Comparison of ENCODE assay signal across 7 cellular contexts in genomic region chr11:818396-819128, GRCh38. TPM values are rescaled to one million over a fixed set of nuclear protein-coding genes. Genes with fewer than 3 reads are reported as not detected.
DNase-seq lines count a peak whose midpoint lies in the region; ATAC-seq, FAIRE-seq and TF ChIP-seq lines count a peak whose summit lies in the region.

Gene PNPLA2 (plus strand): TSS chr11:818914. CDS start chr11:819719, 805 bp downstream.

- no peak within 1 kb of the TSS for H2AFZ ChIP-seq in H9 (ENCODE audit: low read length)

- no peak within 1 kb of the TSS for H4K8ac ChIP-seq in H9 (replicated peaks; ENCODE audit: insufficient read length, low read depth, low read length)

- intact Hi-C loops in pancreas (cut with DNase I), result no loop called here

- no peak for TF ChIP-seq POLR2A in gastroesophageal sphincter (IDR thresholded peaks at IDR 0.05)

- H3T11ph ChIP-seq in H9 (ENCODE audit: low read length), result no peak within 1 kb of the TSS

- H2BK12ac ChIP-seq in H9 (ENCODE audit: insufficient read length, low read depth, low read length), result no peak within 1 kb of the TSS

- no peak within 1 kb of the TSS for H2AK5ac ChIP-seq in H9 (ENCODE audit: insufficient read length, low read length)

- H3K4me1 Mint-ChIP-seq in H9, result peaks cover 10 to 21% of the 10 kb centered on the region in 2 experiments

- FAIRE-seq in pancreas (lab: Jason Lieb, UNC), result no peak

- H3K4me3 ChIP-seq in gastroesophageal sphincter, result peak within 1 kb of the TSS; percentile 63 to 99
- peak within 1 kb of the TSS; percentile 80 to 97 (median 90) for H3K4me3 ChIP-seq in pancreas

- no peaks in the 10 kb centered on the region for H4K20me1 ChIP-seq in H9 (ENCODE audit: control insufficient read depth, insufficient read depth, insufficient read length)

- no peak within 1 kb of the TSS for H2BK20ac ChIP-seq in H9 (ENCODE audit: low read depth, low read length, poor library complexity, severe bottlenecking)

- H2BK120ac ChIP-seq in H9 (ENCODE audit: low read depth, low read length, poor library complexity, severe bottlenecking), result no peak within 1 kb of the TSS

- no peak within 1 kb of the TSS for H3K18ac ChIP-seq in H9 (ENCODE audit: insufficient read length, low read depth, low read length)

- no peak within 1 kb of the TSS for H3K14ac ChIP-seq in H9 (ENCODE audit: insufficient read depth, low read length)

- H3K9me3 ChIP-seq in H9 (ENCODE audit: control insufficient read depth, low read depth, low read length) (no peaks in the 10 kb centered on the region), gastroesophageal sphincter (no peaks in the 10 kb centered on the region), pancreas (no peaks in the 10 kb centered on the region)

- H3K23ac ChIP-seq in H9 (ENCODE audit: insufficient read length, low read depth, low read length), result no peak within 1 kb of the TSS

- no peak within 1 kb of the TSS for H4K91ac ChIP-seq in H9 (ENCODE audit: insufficient read length, low read depth, low read length)

- H3K79me1 ChIP-seq in H9 (ENCODE audit: insufficient read depth, low read depth, low read length, poor library complexity, severe bottlenecking), result no peaks in the 10 kb centered on the region

- H3K4me3 Mint-ChIP-seq in H9, result peak within 1 kb of the TSS; percentile 76 to 87

- H3K27ac ChIP-seq in H9 (ENCODE audit: insufficient read length, low read depth, low read length), result no peak within 1 kb of the TSS
- peak within 1 kb of the TSS; percentile 95 for H3K27ac ChIP-seq in VCaP
- peak within 1 kb of the TSS; percentile 75 to 100 (median 94) for H3K27ac ChIP-seq in gastroesophageal sphincter
- peak within 1 kb of the TSS; percentile 91 to 99 (median 97) for H3K27ac ChIP-seq in pancreas

- H3K27me3 ChIP-seq in H9 (ENCODE audit: insufficient read depth, low read length) (no peaks in the 10 kb centered on the region), gastroesophageal sphincter (no peaks in the 10 kb centered on the region), pancreas (no peaks in the 10 kb centered on the region)

- no peaks in the 10 kb centered on the region; a peak in 1 of 5 replicates for H3K9me3 Mint-ChIP-seq in H9

- WGBS in H9 (ENCODE audit: extremely low coverage, insufficient read length, low lambda C conversion rate), result no CpG with 5 or more reads among the region's 20 CpGs
- no CpG with 5 or more reads among the region's 20 CpGs for WGBS in gastroesophageal sphincter (ENCODE audit: low coverage in 1 of 2), 2 donors
- WGBS in pancreas, 2 donors, result 12 to 14% methylated on average over 17 to 20 of the region's 20 CpGs

- H3K56ac ChIP-seq in H9 (ENCODE audit: insufficient read length, low read depth, low read length), result no peak within 1 kb of the TSS

- no peaks in the 10 kb centered on the region for H3K79me2 ChIP-seq in H9 (ENCODE audit: insufficient read depth, low read length)

- H3K27ac Mint-ChIP-seq in H9, result peak within 1 kb of the TSS in 2 of 3 experiments; percentile 31 to 47; a peak in 2 of 7 replicates

- H3K4me1 ChIP-seq in H9 (ENCODE audit: insufficient read depth, low read length) (no peaks in the 10 kb centered on the region), gastroesophageal sphincter (peaks cover 0 to 35% (median 18%) of the 10 kb centered on the region in 3 donors), pancreas (peaks cover 10 to 29% (median 24%) of the 10 kb centered on the region in 3 donors)

- H3K4ac ChIP-seq in H9 (ENCODE audit: low read depth, low read length), result no peak within 1 kb of the TSS

- TF ChIP-seq EP300 in gastroesophageal sphincter (IDR thresholded peaks at IDR 0.05), result no peak

- peaks cover 2% of the 10 kb centered on the region; the same call in 1 of the 2 replicates for H3K27me3 Mint-ChIP-seq in H9 (ENCODE audit: low read depth)

- H2BK5ac ChIP-seq in H9 (ENCODE audit: insufficient read length, low read length), result no peak within 1 kb of the TSS

- no peak for DNase-seq in H9
- DNase-seq in pancreas, result peak in 5 of 6 donors; percentile 64 to 76 (median 70)
- no peak for DNase-seq in NCI-H2227 (lab: John Stamatoyannopoulos, UW; ENCODE audit: unreplicated experiment)

- H3K36me3 ChIP-seq in gastroesophageal sphincter, result peaks cover 0 to 34% of the 10 kb centered on the region in 2 donors
- peaks cover 0 to 3% (median 0%) of the 10 kb centered on the region in 3 donors for H3K36me3 ChIP-seq in pancreas

- peaks cover 5% of the 10 kb centered on the region for H3K23me2 ChIP-seq in H9 (ENCODE audit: insufficient read length, low read depth, low read length, poor library complexity, severe bottlenecking)

- H3K4me2 ChIP-seq in H9 (ENCODE audit: insufficient read depth, insufficient read length, low read length), result peak within 1 kb of the TSS; percentile 46

- H3K9ac ChIP-seq in H9 (ENCODE audit: extremely low read depth, insufficient read length, low read length), result peak within 1 kb of the TSS; percentile 50

- H3K36me3 Mint-ChIP-seq in H9 (ENCODE audit: insufficient read depth in 1 of 3, low read depth in 3 of 3), result peaks cover 2 to 14% (median 12%) of the 10 kb centered on the region in 3 experiments; a peak in 6 of 7 replicates

- H4K5ac ChIP-seq in H9 (ENCODE audit: insufficient read length, low read depth, low read length), result no peak within 1 kb of the TSS

- H2BK15ac ChIP-seq in H9 (ENCODE audit: low read depth, low read length), result no peak within 1 kb of the TSS

- TF ChIP-seq CTCF in H9 (conservative IDR thresholded peaks at IDR 0.05) (no peak), VCaP (conservative IDR thresholded peaks at IDR 0.05) (no peak), gastroesophageal sphincter (IDR thresholded peaks at IDR 0.05) (no peak), pancreas (IDR thresholded peaks at IDR 0.05) (no peak)

- peak; percentile 26 for ATAC-seq in gastroesophageal sphincter
- ATAC-seq in pancreas, result peak in 3 of 4 donors; percentile 3 to 5 (median 4)
- no peak for ATAC-seq in HG02840 (IDR thresholded peaks at IDR 0.05; ENCODE audit: low FRiP score, unreplicated experiment)
- ATAC-seq in HG02610 (IDR thresholded peaks at IDR 0.05; ENCODE audit: unreplicated experiment), result no peak

RNA-seq across cellular contexts. Expression of gene PNPLA2, which starts in this region (rescaled TPM):
- total RNA-seq in H9 (2021) (62.3 and 67.3 TPM in 2 replicates), gastroesophageal sphincter (10 to 100 TPM; 39.7 to 79.4 (median 58.9) TPM), pancreas (100 to 1,000 TPM in 1 of 6 donors, 10 to 100 TPM in 5; 59.1 to 109 (median 82.1) TPM)
- polyA plus RNA-seq in pancreas, result 100 to 1,000 TPM; 233 to 234 TPM

Comparison
In these comparisons a context has a peak if more than half of its experiments do, and no peak if none do; other contexts are left out.
1. DNase-seq: peak in pancreas (5 of 6); none in H9 (single experiment) and NCI-H2227 (single experiment).
2. ATAC-seq: peak in gastroesophageal sphincter (single experiment) and pancreas (3 of 4); none in HG02840 (single experiment) and HG02610 (single experiment).